In the genomic region with DNA sequence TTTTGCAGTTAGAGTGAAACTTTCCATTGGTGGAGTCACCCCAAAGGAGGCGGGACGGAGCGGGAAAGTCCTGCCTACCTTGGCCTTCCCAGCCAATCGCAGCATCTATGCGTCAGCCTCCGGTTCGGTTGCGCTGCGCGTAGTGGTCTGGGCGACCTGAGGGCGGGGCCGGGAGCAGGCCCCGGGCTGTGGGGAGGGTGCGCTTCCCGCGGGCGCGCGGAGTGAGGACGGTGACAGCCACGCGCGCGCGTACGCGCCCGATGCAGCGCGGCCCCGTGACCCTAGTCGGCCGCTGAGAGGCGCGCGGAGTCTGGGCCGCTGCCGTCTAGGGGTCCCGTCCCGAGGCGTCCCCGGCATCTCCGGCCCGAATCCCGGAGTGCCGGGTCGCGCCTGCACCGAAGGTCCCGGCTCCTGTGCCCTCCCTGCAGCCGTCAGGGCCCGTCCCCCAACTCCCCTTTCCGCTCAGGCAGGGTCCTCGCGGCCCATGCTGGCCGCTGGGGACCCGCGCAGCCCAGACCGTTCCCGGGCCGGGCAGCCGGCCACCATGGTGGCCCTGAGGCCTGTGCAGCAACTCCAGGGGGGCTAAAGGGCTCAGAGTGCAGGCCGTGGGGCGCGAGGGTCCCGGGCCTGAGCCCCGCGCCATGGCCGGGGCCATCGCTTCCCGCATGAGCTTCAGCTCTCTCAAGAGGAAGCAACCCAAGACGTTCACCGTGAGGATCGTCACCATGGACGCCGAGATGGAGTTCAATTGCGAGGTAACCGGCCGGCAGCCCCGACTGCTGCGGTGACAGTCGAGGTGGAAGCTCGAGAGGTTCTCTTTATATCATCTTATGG, we compare ENCODE assay signal across 8 cellular contexts. TPM values are rescaled to one million over a fixed set of nuclear protein-coding genes. Genes with fewer than 3 reads are reported as not detected.
A peak's percentile ranks its signal among the peaks of the same experiment; 100 is the strongest.
DNase-seq lines count a peak whose midpoint lies in the region; ATAC-seq and TF ChIP-seq lines count a peak whose summit lies in the region.

A gene (plus strand): TSS at position 276 of the 834 bp plus-strand sequence. CDS start 366 bp downstream, at position 642.

- DNase-seq in GM13977 (ENCODE audit: low spot score) (peak; percentile 99), NCI-H146 treated with DMSO at 0.1 percent for 48 hours (lab: John Stamatoyannopoulos, UW; ENCODE audit: unreplicated experiment) (peak; percentile 85), amniotic stem cell (lab: John Stamatoyannopoulos, UW) (peak; percentile 99), heart right ventricle (peak; percentile 98 to 99), posterior vena cava (ENCODE audit: low spot score) (peak; percentile 100), upper lobe of right lung (peak; percentile 99)

- H3K4me1 ChIP-seq in heart right ventricle (peaks cover 0 to 28% (median 19%) of the 10 kb centered on the region in 9 donors), upper lobe of right lung (peaks cover 13% of the 10 kb centered on the region)

- H3K27ac ChIP-seq in heart right ventricle, result peak within 1 kb of the TSS; percentile 55 to 98 (median 95)
- peak within 1 kb of the TSS; percentile 97 for H3K27ac ChIP-seq in upper lobe of right lung

- H3K27me3 Mint-ChIP-seq in T-helper 1 cell treated with Interleukin-12 subunit alpha and Interleukin-12 subunit beta and Interleukin-4 antibody, amounts not matched to agents 30 μg/mL and 1 μg/mL, for 36 hours (ENCODE audit: low read depth), result no peaks in the 10 kb centered on the region

- no peaks in the 10 kb centered on the region for H3K9me3 Mint-ChIP-seq in T-helper 1 cell treated with Interleukin-12 subunit alpha and Interleukin-12 subunit beta and Interleukin-4 antibody, amounts not matched to agents 30 μg/mL and 1 μg/mL, for 36 hours

- WGBS in heart right ventricle, 2 donors, result 0% methylated on average over 55 to 84 of the region's 84 CpGs

- peak within 1 kb of the TSS; percentile 94 for H3K4me3 Mint-ChIP-seq in T-helper 1 cell treated with Interleukin-12 subunit alpha and Interleukin-12 subunit beta and Interleukin-4 antibody, amounts not matched to agents 30 μg/mL and 1 μg/mL, for 36 hours

- peak; percentile 32 for TF ChIP-seq CTCF in GM13977 (IDR thresholded peaks at IDR 0.05; ENCODE audit: extremely low read depth, insufficient read depth, missing control alignments)
- peak in 5 of 9 donors; percentile 5 to 31 (median 21) for TF ChIP-seq CTCF in heart right ventricle (IDR thresholded peaks at IDR 0.05)
- TF ChIP-seq CTCF in upper lobe of right lung (IDR thresholded peaks at IDR 0.05), result no peak

- intact Hi-C loops in heart right ventricle (cut with DNase I), result loop anchor here in 2 of 10 donors (2.0 to 10.0 kb wide), 2 partner anchors 21 to 161 kb away; a partner anchor contains a TSS
- intact Hi-C loops in posterior vena cava (cut with DNase I), result no loop called here
- intact Hi-C loops in upper lobe of right lung (cut with DNase I), result no loop called here

- in situ Hi-C loops in GM13977 (cut with MboI; ENCODE audit: low pct_unique_long_range_greater_than_20kb, low sequenced_read_pairs, unreplicated experiment), result no loop called here

- ATAC-seq in HG02884 (IDR thresholded peaks at IDR 0.05; ENCODE audit: unreplicated experiment), result peak; percentile 87
- peak; percentile 99 to 100 (median 100) for ATAC-seq in heart right ventricle
- peak; percentile 99 for ATAC-seq in upper lobe of right lung

- no peaks in the 10 kb centered on the region for H3K27me3 ChIP-seq in heart right ventricle
- H3K27me3 ChIP-seq in upper lobe of right lung, result no peaks in the 10 kb centered on the region

- H3K9me3 ChIP-seq in heart right ventricle (no peaks in the 10 kb centered on the region), upper lobe of right lung (no peaks in the 10 kb centered on the region)

- peak within 1 kb of the TSS; percentile 99 for H3K27ac Mint-ChIP-seq in T-helper 1 cell treated with Interleukin-12 subunit alpha and Interleukin-12 subunit beta and Interleukin-4 antibody, amounts not matched to agents 30 μg/mL and 1 μg/mL, for 36 hours

- H3K4me3 ChIP-seq in heart right ventricle, result peak within 1 kb of the TSS; percentile 67 to 99 (median 92)
- peak within 1 kb of the TSS; percentile 99 for H3K4me3 ChIP-seq in upper lobe of right lung

- peaks cover 18% of the 10 kb centered on the region for H3K4me1 Mint-ChIP-seq in T-helper 1 cell treated with Interleukin-12 subunit alpha and Interleukin-12 subunit beta and Interleukin-4 antibody, amounts not matched to agents 30 μg/mL and 1 μg/mL, for 36 hours (ENCODE audit: low read depth)

- peaks cover 0 to 10% (median 0%) of the 10 kb centered on the region in 9 donors for H3K36me3 ChIP-seq in heart right ventricle
- no peaks in the 10 kb centered on the region for H3K36me3 ChIP-seq in upper lobe of right lung

- peaks cover 8% of the 10 kb centered on the region for H3K36me3 Mint-ChIP-seq in T-helper 1 cell treated with Interleukin-12 subunit alpha and Interleukin-12 subunit beta and Interleukin-4 antibody, amounts not matched to agents 30 μg/mL and 1 μg/mL, for 36 hours (ENCODE audit: low read depth)

RNA-seq across cellular contexts. Expression of the gene that starts here (rescaled TPM):
- total RNA-seq in heart right ventricle (10 to 100 TPM; 39.2 to 59.4 (median 45.9) TPM), posterior vena cava (10 to 100 TPM; 36.8 to 37.0 TPM), upper lobe of right lung (43.9 TPM)
- polyA plus RNA-seq in heart right ventricle, result 10 to 100 TPM in 1 of 2 donors, 1 to 10 TPM in 1; 9.7 to 32.2 TPM

Comparison
In these comparisons a context has a peak if more than half of its experiments do, and no peak if none do; other contexts are left out.
1. Peak in every context shown above with its lines: DNase-seq, ATAC-seq, H3K4me3 ChIP-seq and H3K27ac ChIP-seq.